9 cellular contexts compared by ENCODE assay signal in the genomic region with DNA sequence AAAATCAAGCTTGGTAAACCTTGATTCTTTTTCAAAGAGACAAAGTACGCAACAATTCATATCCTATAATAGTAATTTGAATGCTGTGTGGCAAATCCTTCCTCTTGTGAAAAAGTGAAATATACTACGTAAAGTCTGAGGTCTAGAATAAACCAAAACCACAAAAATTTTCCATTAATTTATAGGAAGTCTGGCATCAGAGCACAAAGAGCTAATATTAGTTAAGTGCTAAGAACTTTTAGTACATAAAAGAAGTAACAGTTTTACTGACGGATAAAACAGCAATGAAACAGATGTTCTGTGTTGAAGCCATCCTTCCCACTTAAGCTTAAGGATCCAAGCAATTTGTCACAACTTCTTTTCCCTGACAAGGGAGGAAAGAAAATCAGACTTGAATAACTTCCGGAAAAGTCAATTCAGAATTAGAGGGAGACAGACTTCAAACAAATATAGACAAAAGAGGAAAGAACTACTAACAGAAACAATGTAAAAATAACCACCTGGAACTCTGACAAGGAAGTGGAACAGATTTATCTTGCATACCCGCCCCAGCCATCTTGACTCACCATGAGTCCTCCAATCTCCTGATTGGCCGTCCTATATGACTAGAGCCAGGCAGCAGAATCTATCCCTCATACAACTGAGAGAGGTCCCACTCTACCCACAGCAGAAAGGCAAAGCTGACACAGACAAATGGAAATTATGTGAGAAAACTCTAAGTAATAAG. TPM values are rescaled to one million over a fixed set of nuclear protein-coding genes. Genes with fewer than 3 reads are reported as not detected.
DNase-seq lines count a peak whose midpoint lies in the region; ATAC-seq and TF ChIP-seq lines count a peak whose summit lies in the region.
"Had no signal": no experiment of that assay in that cellular context is flagged by ENCODE, and none has a peak within 500 bp of the region (broad histone marks: within the 10 kb centered on the region; RNA-seq: fewer than 3 reads in every experiment).

No MANE protein-coding gene starts in this region.

- DNase-seq in AG20443 (ENCODE audit: low spot score) (peak; percentile 71), HCT116 (ENCODE audit: low read depth, low spot score) (peak; percentile 29), adrenal gland (peak in 4 of 7 donors; percentile 44 to 61 (median 54)), mesenchymal stem cell (peak; percentile 71), glutamatergic neuron (no peak), COLO829 (ENCODE audit: low spot score) (no peak), NCI-H128 (lab: John Stamatoyannopoulos, UW; ENCODE audit: unreplicated experiment) (no peak)

- H2BK120ac ChIP-seq in mesenchymal stem cell (ENCODE audit: low read depth, low read length) = no peak overlapping the region

- no peak overlapping the region for H3K4me3 ChIP-seq in HCT116 (replicated peaks in 1 of 2; ENCODE audit: low read depth in 1 of 2, low read length in 2 of 2)
- H3K4me3 ChIP-seq in adrenal gland = no peak overlapping the region
- no peak overlapping the region for H3K4me3 ChIP-seq in mesenchymal stem cell (ENCODE audit: insufficient read depth in 1 of 2, low read depth in 1 of 2, low read length in 2 of 2)

- H3K36me3 ChIP-seq in HCT116 (ENCODE audit: control insufficient read depth in 1 of 2, insufficient read depth in 2 of 2, low read length in 2 of 2) (peaks cover 27 to 46% of the 10 kb centered on the region in 2 experiments), adrenal gland (replicated peaks in 1 of 2) (peaks cover 0 to 50% of the 10 kb centered on the region in 2 donors), mesenchymal stem cell (ENCODE audit: control insufficient read depth in 1 of 2, insufficient read depth in 2 of 2, low read depth in 1 of 2, low read length in 2 of 2) (peaks cover 20 to 89% of the 10 kb centered on the region in 2 experiments)

- intact Hi-C loops in HCT116 (cut with micrococcal nuclease) = no loop called here
- intact Hi-C loops in adrenal gland (cut with DNase I) = no loop called here

- no peak overlapping the region for H3K14ac ChIP-seq in mesenchymal stem cell (ENCODE audit: low read length in 2 of 2)

- no peak overlapping the region for H4K8ac ChIP-seq in mesenchymal stem cell (ENCODE audit: low read length)

- peaks cover 30% of the 10 kb centered on the region for H3K79me1 ChIP-seq in mesenchymal stem cell (replicated peaks; ENCODE audit: low read length, poor library complexity, severe bottlenecking)

- peaks cover 100% of the 10 kb centered on the region for H3K79me2 ChIP-seq in HCT116 (ENCODE audit: insufficient read depth, low read length)

- 50 to 59% (median 52%) methylated on average over 6 of the region's 6 CpGs for WGBS in adrenal gland, 4 donors
- 67% methylated on average over 2 of the region's 6 CpGs for WGBS in mesenchymal stem cell

- H2BK12ac ChIP-seq in mesenchymal stem cell (ENCODE audit: low read length in 2 of 2) = no peak overlapping the region

- no peak for TF ChIP-seq RAD21 in HCT116 (IDR thresholded peaks at IDR 0.05; ENCODE audit: low read depth)

- H3K9me3 Mint-ChIP-seq in glutamatergic neuron (ENCODE audit: unreplicated experiment) = no peaks in the 10 kb centered on the region

- no peak overlapping the region for H3K27ac Mint-ChIP-seq in glutamatergic neuron (ENCODE audit: unreplicated experiment)

- H4K20me1 ChIP-seq in HCT116 (ENCODE audit: insufficient read depth) = 0 out of 2 replicates have a peak, but pooled peaks cover 2% of the 10 kb centered on the region

- BruUV-seq in HCT116 (replicated peaks; lab: Mats Ljungman, UMichigan) = no TSS peak

- H3K4me1 ChIP-seq in HCT116 (ENCODE audit: control insufficient read depth in 1 of 2, insufficient read depth in 2 of 2, low read length in 2 of 2) (peaks cover 15 to 41% of the 10 kb centered on the region in 2 experiments), adrenal gland (replicated peaks in 1 of 2) (peaks cover 16 to 34% of the 10 kb centered on the region in 2 donors), mesenchymal stem cell (ENCODE audit: control insufficient read depth, insufficient read depth, low read depth, low read length) (peaks cover 2% of the 10 kb centered on the region)

- TF ChIP-seq POLR2A in HCT116 (IDR thresholded peaks at IDR 0.05; ENCODE audit: borderline replicate concordance, extremely low read depth, insufficient read depth, insufficient read length) = no peak
- TF ChIP-seq POLR2A in adrenal gland (IDR thresholded peaks at IDR 0.05) = no peak

- no peaks in the 10 kb centered on the region for H3K36me3 Mint-ChIP-seq in glutamatergic neuron (ENCODE audit: unreplicated experiment)

- H3K9ac ChIP-seq in HCT116 (ENCODE audit: low read length) (no peak overlapping the region), mesenchymal stem cell (ENCODE audit: low read length) (no peak overlapping the region)

- TF ChIP-seq CTCF in HCT116 (IDR thresholded peaks at IDR 0.05 in 2 of 3, conservative IDR thresholded peaks at IDR 0.05 in 1 of 3; ENCODE audit: borderline replicate concordance in 1 of 3, insufficient read depth in 1 of 3, low read depth in 2 of 3, low read length in 2 of 3) (no peak), adrenal gland (IDR thresholded peaks at IDR 0.05) (no peak), glutamatergic neuron (IDR thresholded peaks at IDR 0.05; ENCODE audit: partially characterized antibody, unreplicated experiment) (no peak)

- CTCF ChIA-PET in HCT116 (lab: Charles Lee) = no interaction called here

- ATAC-seq in HCT116 (peak; percentile 54; the same call in 1 of the 2 replicates), HG03135 (IDR thresholded peaks at IDR 0.05; ENCODE audit: unreplicated experiment) (no peak)

- H2AFZ ChIP-seq in HCT116 (ENCODE audit: low read depth, low read length, poor library complexity, severe bottlenecking) (no peak overlapping the region), mesenchymal stem cell (ENCODE audit: low read depth, low read length) (no peak overlapping the region)

- no peaks in the 10 kb centered on the region for H3K9me3 ChIP-seq in HCT116 (ENCODE audit: control insufficient read depth in 1 of 2, insufficient read depth in 1 of 2, low read depth in 1 of 2, low read length in 2 of 2)
- H3K9me3 ChIP-seq in adrenal gland (replicated peaks in 1 of 3) = no peaks in the 10 kb centered on the region
- H3K9me3 ChIP-seq in mesenchymal stem cell (ENCODE audit: control insufficient read depth, low read length) = no peaks in the 10 kb centered on the region

- H3K27me3 ChIP-seq in HCT116 (ENCODE audit: insufficient read depth, low read length) = no peaks in the 10 kb centered on the region
- H3K27me3 ChIP-seq in adrenal gland = no peaks in the 10 kb centered on the region
- no peaks in the 10 kb centered on the region for H3K27me3 ChIP-seq in mesenchymal stem cell (ENCODE audit: control insufficient read depth in 1 of 2, insufficient read depth in 1 of 2, low read length in 2 of 2)

- H3K4me3 Mint-ChIP-seq in glutamatergic neuron (ENCODE audit: unreplicated experiment) = no peak overlapping the region

- no peak overlapping the region for H3K18ac ChIP-seq in mesenchymal stem cell (ENCODE audit: low read depth in 1 of 2, low read length in 2 of 2)

- no peak overlapping the region for H2BK15ac ChIP-seq in mesenchymal stem cell (ENCODE audit: low read depth, poor library complexity, severe bottlenecking)

- H3K27me3 Mint-ChIP-seq in glutamatergic neuron (ENCODE audit: unreplicated experiment) = no peaks in the 10 kb centered on the region

- H3K4me2 ChIP-seq in HCT116 (ENCODE audit: low read length) (peak overlapping the region; percentile 56; the same call in 1 of the 2 replicates), mesenchymal stem cell (ENCODE audit: low read length, poor library complexity, severe bottlenecking) (no peak overlapping the region)

- H3K27ac ChIP-seq in HCT116 (ENCODE audit: low read depth, low read length) (no peak overlapping the region), adrenal gland (peak overlapping the region in 2 of 5 donors; percentile 48 to 49), mesenchymal stem cell (ENCODE audit: low read length, poor library complexity, severe bottlenecking) (no peak overlapping the region)

- peaks cover 3% of the 10 kb centered on the region for H3K4me1 Mint-ChIP-seq in glutamatergic neuron (ENCODE audit: low read depth, unreplicated experiment)

- POLR2A ChIA-PET in HCT116 (lab: Charles Lee) = no interaction called here

- no peaks in the 10 kb centered on the region for H3K9me2 ChIP-seq in HCT116 (ENCODE audit: insufficient read depth)

- H2AK5ac ChIP-seq in mesenchymal stem cell (ENCODE audit: low read length, severe bottlenecking) = no peak overlapping the region

- RAD21 ChIA-PET in HCT116 (lab: Charles Lee; ENCODE audit: low non-redundant PET in 1 of 2, low total read pairs in 2 of 2, uncharacterized antibody in 2 of 2, unreplicated experiment in 2 of 2) = no interaction called here

- H2BK5ac ChIP-seq in mesenchymal stem cell (ENCODE audit: low read depth, low read length, poor library complexity, severe bottlenecking) = peak overlapping the region; percentile 62

- no peak overlapping the region for H4K91ac ChIP-seq in mesenchymal stem cell (ENCODE audit: low read length)

- H3K4ac ChIP-seq in mesenchymal stem cell (ENCODE audit: low read depth in 1 of 2, low read length in 2 of 2) = no peak overlapping the region

- no peak overlapping the region for H3K23ac ChIP-seq in mesenchymal stem cell (ENCODE audit: low read length in 2 of 2)

TF ChIP-seq in HCT116, 20 proteins besides CTCF, POLR2A, EP300 and RAD21 (continues in another document):
- TF ChIP-seq SP1 (IDR thresholded peaks at IDR 0.05; ENCODE audit: low read depth) = peak; percentile 19; the same call in 1 of the 2 replicates

RNA-seq across cellular contexts. Expression of a gene that starts 34.5 kb away (rescaled TPM):
- total RNA-seq in HCT116 (2021; ENCODE audit: unreplicated experiment) = 114 TPM
- polyA plus RNA-seq in HCT116 (2012) = 34.4 and 49.8 TPM in 2 replicates
- total RNA-seq in adrenal gland = 100 to 1,000 TPM in 6 of 8 donors, 10 to 100 TPM in 2; 83.8 to 177 (median 136) TPM
- polyA plus RNA-seq in adrenal gland = 100 to 1,000 TPM in 2 of 3 donors, 10 to 100 TPM in 1; 66.3 to 309 (median 105) TPM
- 87.3 TPM for polyA plus RNA-seq in mesenchymal stem cell (2013, experiment 1 of 2)
- 88.1 TPM for polyA plus RNA-seq in mesenchymal stem cell (2013, experiment 2 of 2)
- total RNA-seq in glutamatergic neuron (ENCODE audit: unreplicated experiment) = 88.2 TPM

RNA-seq across cellular contexts. Expression of a gene that starts 45.2 kb away (rescaled TPM):
- total RNA-seq in HCT116 (2021; ENCODE audit: unreplicated experiment) (not detected), adrenal gland (under 1 TPM in 3 of 8 donors, not detected in 5; 0.19 to 0.88 (median 0.41) TPM), glutamatergic neuron (ENCODE audit: unreplicated experiment) (not detected)
- polyA plus RNA-seq in HCT116 (2012) = not detected in 2 replicates
- polyA plus RNA-seq in adrenal gland = under 1 TPM in 2 of 3 donors, not detected in 1; 0.56 to 0.67 TPM
- not detected for polyA plus RNA-seq in mesenchymal stem cell (2013, experiment 1 of 2)
- not detected for polyA plus RNA-seq in mesenchymal stem cell (2013, experiment 2 of 2)
- total RNA-seq: activated CD8-positive, alpha-beta memory T cell treated with anti-CD3 and anti-CD28 coated beads for 36 hours had no signal

Comparison
In these comparisons a context has a peak if more than half of its experiments do, and no peak if none do; other contexts are left out.
1. DNase-seq: peak in AG20443 (single experiment), HCT116 (single experiment), adrenal gland (4 of 7) and mesenchymal stem cell (single experiment); none in glutamatergic neuron (single experiment), COLO829 (single experiment) and NCI-H128 (single experiment).